21 cellular contexts compared by ENCODE assay signal in genomic region chr2:96318723-96319122, GRCh38. TPM values are rescaled to one million over a fixed set of nuclear protein-coding genes. Genes with fewer than 3 reads are reported as not detected.
A peak's percentile ranks its signal among the peaks of the same experiment; 100 is the strongest.
DNase-seq lines count a peak whose midpoint lies in the region; ATAC-seq and TF ChIP-seq lines count a peak whose summit lies in the region.
"Had no signal": no experiment of that assay in that cellular context is flagged by ENCODE, and none has a peak within 500 bp of the region (broad histone marks: within the 10 kb centered on the region; RNA-seq: fewer than 3 reads in every experiment).

No MANE protein-coding gene starts in this region.

- TF ChIP-seq CTCF in OCI-LY1 (IDR thresholded peaks at IDR 0.05; ENCODE audit: low read length) (no peak), vagina (IDR thresholded peaks at IDR 0.05) (no peak)

- TF ChIP-seq POLR2A in vagina (IDR thresholded peaks at IDR 0.05) = no peak

- peak overlapping the region; percentile 33 for H3K27ac Mint-ChIP-seq in stimulated activated naive CD8-positive, alpha-beta T cell treated with anti-CD3 and anti-CD28 coated beads, Interleukin-15, Interleukin-2, amounts not matched to agents 100 ng/mL and 50 ng/mL, for 24 hours
- H3K27ac Mint-ChIP-seq in stimulated activated naive CD8-positive, alpha-beta T cell treated with anti-CD3 and anti-CD28 coated beads, Interleukin-15, amount 100 ng/mL, for 72 hours = no peak overlapping the region
- peak overlapping the region; percentile 16 for H3K27ac Mint-ChIP-seq in activated naive CD8-positive, alpha-beta T cell treated with anti-CD3 and anti-CD28 coated beads, Interleukin-2, amount 50 U/mL, for 24 hours

- no peak overlapping the region for H3K9ac ChIP-seq in OCI-LY1 (ENCODE audit: low read length)

- no peaks in the 10 kb centered on the region for H4K20me1 ChIP-seq in OCI-LY1 (ENCODE audit: insufficient read depth, low read length)

- intact Hi-C loops in vagina (cut with DNase I) = no loop called here

- H3K9me3 Mint-ChIP-seq in stimulated activated naive CD8-positive, alpha-beta T cell treated with anti-CD3 and anti-CD28 coated beads, Interleukin-15, Interleukin-2, amounts not matched to agents 100 ng/mL and 50 ng/mL, for 24 hours = no peaks in the 10 kb centered on the region
- no peaks in the 10 kb centered on the region for H3K9me3 Mint-ChIP-seq in stimulated activated naive CD8-positive, alpha-beta T cell treated with anti-CD3 and anti-CD28 coated beads, Interleukin-15, amount 100 ng/mL, for 72 hours
- H3K9me3 Mint-ChIP-seq in activated naive CD8-positive, alpha-beta T cell treated with anti-CD3 and anti-CD28 coated beads, Interleukin-2, amount 50 U/mL, for 24 hours = no peaks in the 10 kb centered on the region

- H3K4me1 ChIP-seq in OCI-LY1 (ENCODE audit: insufficient read depth, low read length, severe bottlenecking) = peaks cover 42% of the 10 kb centered on the region
- peaks cover 16% of the 10 kb centered on the region for H3K4me1 ChIP-seq in vagina

- no peak for ATAC-seq in stimulated activated naive CD8-positive, alpha-beta T cell treated with anti-CD3 and anti-CD28 coated beads, Interleukin-15, amount 100 ng/mL, for 72 hours
- ATAC-seq in activated naive CD8-positive, alpha-beta T cell treated with anti-CD3 and anti-CD28 coated beads, Interleukin-2, amount 50 U/mL, for 24 hours = no peak
- ATAC-seq in HG03457 (IDR thresholded peaks at IDR 0.05; ENCODE audit: unreplicated experiment) = no peak

- no peaks in the 10 kb centered on the region for H3K36me3 ChIP-seq in OCI-LY1 (ENCODE audit: insufficient read depth, low read length)
- no peaks in the 10 kb centered on the region for H3K36me3 ChIP-seq in vagina

- no peaks in the 10 kb centered on the region for H3K36me3 Mint-ChIP-seq in stimulated activated naive CD8-positive, alpha-beta T cell treated with anti-CD3 and anti-CD28 coated beads, Interleukin-15, Interleukin-2, amounts not matched to agents 100 ng/mL and 50 ng/mL, for 24 hours (ENCODE audit: low read depth)
- H3K36me3 Mint-ChIP-seq in activated naive CD8-positive, alpha-beta T cell treated with anti-CD3 and anti-CD28 coated beads, Interleukin-2, amount 50 U/mL, for 24 hours (ENCODE audit: low read depth) = peaks cover 9% of the 10 kb centered on the region

- H3F3A ChIP-seq in OCI-LY1 (ENCODE audit: insufficient read depth, low read length) = no peaks in the 10 kb centered on the region

- peaks cover 5% of the 10 kb centered on the region for H3K27me3 Mint-ChIP-seq in stimulated activated naive CD8-positive, alpha-beta T cell treated with anti-CD3 and anti-CD28 coated beads, Interleukin-15, Interleukin-2, amounts not matched to agents 100 ng/mL and 50 ng/mL, for 24 hours
- H3K27me3 Mint-ChIP-seq in stimulated activated naive CD8-positive, alpha-beta T cell treated with anti-CD3 and anti-CD28 coated beads, Interleukin-15, amount 100 ng/mL, for 72 hours = no peaks in the 10 kb centered on the region
- H3K27me3 Mint-ChIP-seq in activated naive CD8-positive, alpha-beta T cell treated with anti-CD3 and anti-CD28 coated beads, Interleukin-2, amount 50 U/mL, for 24 hours = peaks cover 2% of the 10 kb centered on the region

- 0 out of 2 replicates have a peak overlapping the region, but pooled peaks have one; percentile 85 for H3K4me2 ChIP-seq in OCI-LY1 (ENCODE audit: low read length)

- no peak overlapping the region for H2AFZ ChIP-seq in OCI-LY1 (ENCODE audit: low read length)

- H3K9me3 ChIP-seq in OCI-LY1 (ENCODE audit: low read length) (no peaks in the 10 kb centered on the region), vagina (no peaks in the 10 kb centered on the region)
- H3K9me3 ChIP-seq: Caco-2, testis had no signal

- no peaks in the 10 kb centered on the region for H3K9me2 ChIP-seq in OCI-LY1 (ENCODE audit: low read depth, low read length)

- peaks cover 64% of the 10 kb centered on the region for H3K4me1 Mint-ChIP-seq in stimulated activated naive CD8-positive, alpha-beta T cell treated with anti-CD3 and anti-CD28 coated beads, Interleukin-15, Interleukin-2, amounts not matched to agents 100 ng/mL and 50 ng/mL, for 24 hours (ENCODE audit: low read depth)
- peaks cover 69% of the 10 kb centered on the region for H3K4me1 Mint-ChIP-seq in stimulated activated naive CD8-positive, alpha-beta T cell treated with anti-CD3 and anti-CD28 coated beads, Interleukin-15, amount 100 ng/mL, for 72 hours
- H3K4me1 Mint-ChIP-seq in activated naive CD8-positive, alpha-beta T cell treated with anti-CD3 and anti-CD28 coated beads, Interleukin-2, amount 50 U/mL, for 24 hours = peaks cover 65% of the 10 kb centered on the region

- peak overlapping the region; percentile 5 for H3K27ac ChIP-seq in OCI-LY1 (ENCODE audit: low read depth, low read length, poor library complexity, severe bottlenecking)
- H3K27ac ChIP-seq in vagina = no peak overlapping the region
- H3K27ac ChIP-seq: testis had no signal

- DNase-seq in stimulated activated naive CD8-positive, alpha-beta T cell treated with anti-CD3 and anti-CD28 coated beads, Interleukin-15, amount 100 ng/mL, for 72 hours = no peak
- DNase-seq in activated naive CD8-positive, alpha-beta T cell treated with anti-CD3 and anti-CD28 coated beads, Interleukin-2, amount 50 U/mL, for 24 hours = no peak
- DNase-seq in vagina (ENCODE audit: extremely low spot score in 2 of 2) (no peak), EL (no peak)
- DNase-seq: activated CD4-positive, CD25-positive, alpha-beta regulatory T cell treated with anti-CD3 and anti-CD28 coated beads, Interleukin-2, amount 50 U/mL, for 72 hours; activated CD8-positive, alpha-beta memory T cell treated with anti-CD3 and anti-CD28 coated beads, Interleukin-2, amount 50 U/mL, for 4 hours; activated gamma-delta T cell; amniotic stem cell; Caco-2; cortex of kidney; GOT3; kidney glomerular epithelial cell; NCI-H1417; NCI-H524 treated with DMSO at 0.1 percent for 48 hours; stimulated activated CD4-positive, alpha-beta T cell treated with anti-CD3 and anti-CD28 coated beads, Interleukin-1b, Interleukin-23, amount 100 ng/mL, for 48 hours; testis had no signal

- H3K27me3 ChIP-seq in OCI-LY1 (ENCODE audit: insufficient read depth, low read length) (no peaks in the 10 kb centered on the region), vagina (no peaks in the 10 kb centered on the region)
- H3K27me3 ChIP-seq: testis had no signal

- H3K79me2 ChIP-seq in OCI-LY1 (ENCODE audit: insufficient read depth, low read length) = no peaks in the 10 kb centered on the region

- H3K4me3 Mint-ChIP-seq in stimulated activated naive CD8-positive, alpha-beta T cell treated with anti-CD3 and anti-CD28 coated beads, Interleukin-15, Interleukin-2, amounts not matched to agents 100 ng/mL and 50 ng/mL, for 24 hours = no peak overlapping the region
- H3K4me3 Mint-ChIP-seq in stimulated activated naive CD8-positive, alpha-beta T cell treated with anti-CD3 and anti-CD28 coated beads, Interleukin-15, amount 100 ng/mL, for 72 hours = peak overlapping the region in 1 of 2 donors; percentile 17
- peak overlapping the region; percentile 7 for H3K4me3 Mint-ChIP-seq in activated naive CD8-positive, alpha-beta T cell treated with anti-CD3 and anti-CD28 coated beads, Interleukin-2, amount 50 U/mL, for 24 hours

- no peak overlapping the region for H3K4me3 ChIP-seq in OCI-LY1 (ENCODE audit: low read depth, low read length, poor library complexity, severe bottlenecking)
- H3K4me3 ChIP-seq in vagina = no peak overlapping the region
- H3K4me3 ChIP-seq: lung, skin epidermis, testis had no signal

RNA-seq across cellular contexts. Expression of gene ITPRIPL1, which starts 6.4 kb away (rescaled TPM):
- total RNA-seq in vagina = 1.5 TPM

RNA-seq across cellular contexts. Expression of gene SNRNP200, which starts 13.4 kb away (rescaled TPM):
- total RNA-seq in vagina = 129 TPM

RNA-seq across cellular contexts. Expression of gene NCAPH, which starts 16.8 kb away (rescaled TPM):
- total RNA-seq in vagina = 6.4 TPM

RNA-seq across cellular contexts. Expression of gene CIAO1, which starts 52.7 kb away (rescaled TPM):
- 92.6 TPM for total RNA-seq in vagina

RNA-seq across cellular contexts. Expression of gene TMEM127, which starts 52.9 kb away (rescaled TPM):
- total RNA-seq in vagina = 40.0 TPM

Comparison
In these comparisons a context has a peak if more than half of its experiments do, and no peak if none do; other contexts are left out.
1. H3K27ac Mint-ChIP-seq: peak in stimulated activated naive CD8-positive, alpha-beta T cell treated with anti-CD3 and anti-CD28 coated beads, Interleukin-15, Interleukin-2, amounts not matched to agents 100 ng/mL and 50 ng/mL, for 24 hours (single experiment) and activated naive CD8-positive, alpha-beta T cell treated with anti-CD3 and anti-CD28 coated beads, Interleukin-2, amount 50 U/mL, for 24 hours (single experiment); none in stimulated activated naive CD8-positive, alpha-beta T cell treated with anti-CD3 and anti-CD28 coated beads, Interleukin-15, amount 100 ng/mL, for 72 hours (0 of 2).